11 cellular contexts compared by ENCODE assay signal in the genomic region with DNA sequence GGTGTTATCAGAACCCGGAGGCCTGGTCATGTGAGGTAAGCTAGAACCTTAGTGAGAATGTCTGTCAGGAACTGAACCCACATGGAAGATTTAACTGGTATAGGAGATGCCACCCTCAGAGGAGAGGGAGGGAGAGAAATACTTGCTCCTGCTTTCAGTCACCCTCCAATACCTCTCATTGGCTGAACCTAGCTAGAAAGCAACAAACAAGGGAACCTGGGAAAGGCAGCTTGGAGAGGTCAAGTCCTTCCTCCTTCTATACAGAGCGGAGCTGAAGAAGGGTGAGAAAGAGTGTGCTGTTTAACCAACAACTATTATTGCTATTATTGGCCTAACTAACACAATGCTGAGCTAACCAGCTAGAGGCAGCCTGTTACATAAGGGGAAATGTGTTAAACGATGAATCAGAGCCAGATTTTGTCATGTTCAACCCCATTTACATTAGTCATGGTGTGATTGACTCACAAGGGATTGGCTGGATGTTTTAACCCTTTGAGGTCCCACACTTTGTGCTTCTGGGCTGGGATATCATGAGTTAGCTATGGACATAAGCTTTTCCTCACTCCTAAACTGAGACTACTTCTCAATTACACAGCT.
A peak's percentile ranks its signal among the peaks of the same experiment; 100 is the strongest.
DNase-seq lines count a peak whose midpoint lies in the region; ATAC-seq and TF ChIP-seq lines count a peak whose summit lies in the region.
"Had no signal": no experiment of that assay in that cellular context is flagged by ENCODE, and none has a peak within 500 bp of the region (broad histone marks: within the 10 kb centered on the region; RNA-seq: fewer than 3 reads in every experiment).

No MANE protein-coding gene starts in this region.

- H3K4me1 ChIP-seq in BLaER1 treated with 17β-estradiol and CSF1 and Interleukin-3, amounts not matched to agents 10 nM and 100 nM = peaks cover 0 to 23% (median 5%) of the 10 kb centered on the region in 10 experiments; a peak in 9 of 20 replicates
- H3K4me1 ChIP-seq in CD4-positive, alpha-beta memory T cell (ENCODE audit: insufficient read depth, low read length) = no peaks in the 10 kb centered on the region
- H3K4me1 ChIP-seq in upper lobe of right lung = no peaks in the 10 kb centered on the region
- H3K4me1 ChIP-seq in ovary (ENCODE audit: insufficient read depth) = no peaks in the 10 kb centered on the region
- H3K4me1 ChIP-seq: prostate gland had no signal

- intact Hi-C loops in CD4-positive, alpha-beta memory T cell (cut with micrococcal nuclease) = no loop called here
- intact Hi-C loops in upper lobe of right lung (cut with DNase I) (no loop called here), ovary (cut with DNase I) (no loop called here)

- H3K27ac ChIP-seq in BLaER1 treated with 17β-estradiol and CSF1 and Interleukin-3, amounts not matched to agents 10 nM and 100 nM = peak overlapping the region in 5 of 11 experiments; percentile 6 to 70 (median 48); a peak in 9 of 22 replicates
- H3K27ac ChIP-seq in brain microvascular endothelial cell = peak overlapping the region; percentile 20
- no peak overlapping the region for H3K27ac ChIP-seq in CD4-positive, alpha-beta memory T cell (ENCODE audit: low read depth, low read length)
- no peak overlapping the region for H3K27ac ChIP-seq in upper lobe of right lung
- H3K27ac ChIP-seq in ovary = no peak overlapping the region
- H3K27ac ChIP-seq: prostate gland had no signal

- DNase-seq in M059J (ENCODE audit: low read depth) (peak; percentile 86), brain microvascular endothelial cell (peak; percentile 59), lung microvascular endothelial cell (ENCODE audit: low read depth in 2 of 2) (peak; percentile 32 to 91), upper lobe of right lung (no peak), ovary (no peak)
- no peak for DNase-seq in CD4-positive, alpha-beta memory T cell
- DNase-seq: activated T-cell treated with anti-CD3 and anti-CD28 coated beads, Interleukin-2, amount 50 U/mL, for 4 hours; NCI-H69 had no signal

- peaks cover 0 to 1% (median 0%) of the 10 kb centered on the region in 8 donors for H3K9me3 Mint-ChIP-seq in CD4-positive, alpha-beta memory T cell
- H3K9me3 Mint-ChIP-seq: activated T-cell treated with anti-CD3 and anti-CD28 coated beads, Interleukin-2, amount 50 U/mL, for 4 hours had no signal

- H3K9me3 ChIP-seq in BLaER1 treated with 17β-estradiol and CSF1 and Interleukin-3, amounts not matched to agents 10 nM and 100 nM (replicated peaks in 1 of 11) = no peaks in the 10 kb centered on the region
- no peaks in the 10 kb centered on the region for H3K9me3 ChIP-seq in CD4-positive, alpha-beta memory T cell (ENCODE audit: control insufficient read depth in 1 of 2, low read length in 2 of 2)
- H3K9me3 ChIP-seq in upper lobe of right lung (no peaks in the 10 kb centered on the region), ovary (no peaks in the 10 kb centered on the region)
- H3K9me3 ChIP-seq: prostate gland had no signal

- peak overlapping the region in 1 of 11 experiments; percentile 23; a peak in 1 of 22 replicates for H3K9ac ChIP-seq in BLaER1 treated with 17β-estradiol and CSF1 and Interleukin-3, amounts not matched to agents 10 nM and 100 nM

- WGBS in ovary, 3 donors = 46 to 66% (median 56%) methylated on average over 3 of the region's 3 CpGs

- H3K4me1 Mint-ChIP-seq in CD4-positive, alpha-beta memory T cell = no peaks in the 10 kb centered on the region

- TF ChIP-seq POLR2A in ovary (IDR thresholded peaks at IDR 0.05) = no peak

- no peak overlapping the region for H3K4me3 Mint-ChIP-seq in CD4-positive, alpha-beta memory T cell
- H3K4me3 Mint-ChIP-seq: activated T-cell treated with anti-CD3 and anti-CD28 coated beads, Interleukin-2, amount 50 U/mL, for 4 hours had no signal

- in situ Hi-C loops in brain microvascular endothelial cell (cut with HindIII; ENCODE audit: low pct_ligation_motif_present, low sequenced_read_pairs) = no loop called here

- POLR2A ChIA-PET in CD4-positive, alpha-beta memory T cell (lab: Charles Lee; ENCODE audit: partially characterized antibody) = no interaction called here

- no peaks in the 10 kb centered on the region for H4K20me1 ChIP-seq in BLaER1 treated with 17β-estradiol and CSF1 and Interleukin-3, amounts not matched to agents 10 nM and 100 nM

- ATAC-seq in GM21381 (IDR thresholded peaks at IDR 0.05; ENCODE audit: unreplicated experiment) (no peak), upper lobe of right lung (no peak)
- ATAC-seq: activated T-cell treated with anti-CD3 and anti-CD28 coated beads, Interleukin-2, amount 50 U/mL, for 4 hours had no signal

- CTCF ChIA-PET in CD4-positive, alpha-beta memory T cell (lab: Charles Lee; ENCODE audit: partially characterized antibody) = no interaction called here

- H3K27me3 ChIP-seq in BLaER1 treated with 17β-estradiol and CSF1 and Interleukin-3, amounts not matched to agents 10 nM and 100 nM = no peaks in the 10 kb centered on the region
- H3K27me3 ChIP-seq in brain microvascular endothelial cell (replicated peaks) = no peaks in the 10 kb centered on the region
- H3K27me3 ChIP-seq in CD4-positive, alpha-beta memory T cell (ENCODE audit: insufficient read depth, low read length) = no peaks in the 10 kb centered on the region
- H3K27me3 ChIP-seq in upper lobe of right lung = no peaks in the 10 kb centered on the region
- no peaks in the 10 kb centered on the region for H3K27me3 ChIP-seq in ovary

- no peak overlapping the region for H3K4me3 ChIP-seq in BLaER1 treated with 17β-estradiol and CSF1 and Interleukin-3, amounts not matched to agents 10 nM and 100 nM
- H3K4me3 ChIP-seq in brain microvascular endothelial cell (ENCODE audit: low read depth, low read length) = no peak overlapping the region
- no peak overlapping the region for H3K4me3 ChIP-seq in CD4-positive, alpha-beta memory T cell (ENCODE audit: low read length in 2 of 2)
- no peak overlapping the region for H3K4me3 ChIP-seq in upper lobe of right lung
- no peak overlapping the region for H3K4me3 ChIP-seq in ovary
- H3K4me3 ChIP-seq: prostate gland had no signal

- TF ChIP-seq EP300 in ovary (IDR thresholded peaks at IDR 0.05) = no peak

- H3K4me2 ChIP-seq in BLaER1 treated with 17β-estradiol and CSF1 and Interleukin-3, amounts not matched to agents 10 nM and 100 nM = peak overlapping the region in 6 of 11 experiments; percentile 20 to 72 (median 50); a peak in 10 of 22 replicates

- no peak overlapping the region for H3K27ac Mint-ChIP-seq in CD4-positive, alpha-beta memory T cell

- TF ChIP-seq CTCF in brain microvascular endothelial cell (IDR thresholded peaks at IDR 0.05; ENCODE audit: low read depth, low read length, missing control alignments) (no peak), upper lobe of right lung (IDR thresholded peaks at IDR 0.05) (no peak), ovary (IDR thresholded peaks at IDR 0.05) (no peak)

- no peaks in the 10 kb centered on the region for H3K36me3 Mint-ChIP-seq in CD4-positive, alpha-beta memory T cell

- peaks cover 4 to 9% of the 10 kb centered on the region in 2 donors for H3K27me3 Mint-ChIP-seq in CD4-positive, alpha-beta memory T cell

- no peaks in the 10 kb centered on the region for H3K36me3 ChIP-seq in BLaER1 treated with 17β-estradiol and CSF1 and Interleukin-3, amounts not matched to agents 10 nM and 100 nM
- H3K36me3 ChIP-seq in brain microvascular endothelial cell (replicated peaks) = no peaks in the 10 kb centered on the region
- H3K36me3 ChIP-seq in CD4-positive, alpha-beta memory T cell (ENCODE audit: insufficient read depth, low read length) = no peaks in the 10 kb centered on the region
- no peaks in the 10 kb centered on the region for H3K36me3 ChIP-seq in upper lobe of right lung
- H3K36me3 ChIP-seq in ovary = no peaks in the 10 kb centered on the region
- H3K36me3 ChIP-seq: prostate gland had no signal

Comparison
In these comparisons a context has a peak if more than half of its experiments do, and no peak if none do; other contexts are left out.
1. DNase-seq: peak in M059J (single experiment), brain microvascular endothelial cell (single experiment) and lung microvascular endothelial cell (2 of 2); none in CD4-positive, alpha-beta memory T cell (0 of 5), upper lobe of right lung (single experiment) and ovary (0 of 5).